Comparison of ENCODE assay signal across 16 cellular contexts in genomic region chr22:39717099-39717498, GRCh38.
"Had no signal": no experiment of that assay in that cellular context is flagged by ENCODE, and none has a peak within 500 bp of the region (broad histone marks: within the 10 kb centered on the region; RNA-seq: fewer than 3 reads in every experiment).

No MANE protein-coding gene starts in this region.

- H3K4me3 Mint-ChIP-seq: activated B cell treated with CpG ODN at 0.5 μM for 24 hours; activated CD8-positive, alpha-beta T cell treated with anti-CD3 and anti-CD28 coated beads for 36 hours; activated naive CD8-positive, alpha-beta T cell treated with anti-CD3 and anti-CD28 coated beads for 36 hours; activated T-cell treated with anti-CD3 and anti-CD28 coated beads, Interleukin-2, amount 50 U/mL, for 72 hours; stimulated activated naive B cell treated with anti-CD40 and anti-IgM and Interleukin-4, amounts not matched to agents 10 μg/mL and 1 μg/mL and 100 μg/mL, for 72 hours; T-helper 2 cell treated with Interferon-gamma antibody and Interleukin-4, amounts not matched to agents 5 μg/mL and 100 μg/mL, for 36 hours had no signal

- H3K9me3 ChIP-seq: body of pancreas, colonic mucosa, esophagus squamous epithelium, pancreas, transverse colon had no signal

- H3K36me3 Mint-ChIP-seq: activated naive CD8-positive, alpha-beta T cell treated with anti-CD3 and anti-CD28 coated beads for 36 hours; stimulated activated naive B cell treated with anti-CD40 and anti-IgM and Interleukin-4, amounts not matched to agents 10 μg/mL and 1 μg/mL and 100 μg/mL, for 72 hours had no signal

- H3K4me1 ChIP-seq: body of pancreas, colonic mucosa, pancreas had no signal

- DNase-seq: activated B cell treated with CpG ODN at 0.5 μM for 24 hours; activated CD4-positive, alpha-beta T cell treated with anti-CD3 and anti-CD28 coated beads for 48 hours; activated CD8-positive, alpha-beta memory T cell treated with anti-CD3 and anti-CD28 coated beads, Interleukin-2, amount 50 U/mL, for 4 hours; activated CD8-positive, alpha-beta T cell treated with anti-CD3 and anti-CD28 coated beads for 36 hours; activated naive CD8-positive, alpha-beta T cell treated with anti-CD3 and anti-CD28 coated beads for 36 hours; activated T-cell treated with anti-CD3 and anti-CD28 coated beads, Interleukin-2, amount 50 U/mL, for 72 hours; body of pancreas; central memory CD4-positive, alpha-beta T cell; colonic mucosa; esophagus squamous epithelium; glutamatergic neuron; stimulated activated CD4-positive, alpha-beta T cell treated with anti-CD3 and anti-CD28 coated beads, Interleukin-4, amount 100 ng/mL, for 1 hour; stimulated activated naive B cell treated with anti-CD40 and anti-IgM and Interleukin-4, amounts not matched to agents 10 μg/mL and 1 μg/mL and 100 μg/mL, for 72 hours; transverse colon had no signal

- H3K9me3 Mint-ChIP-seq: activated B cell treated with CpG ODN at 0.5 μM for 24 hours; activated CD8-positive, alpha-beta T cell treated with anti-CD3 and anti-CD28 coated beads for 36 hours; activated naive CD8-positive, alpha-beta T cell treated with anti-CD3 and anti-CD28 coated beads for 36 hours; activated T-cell treated with anti-CD3 and anti-CD28 coated beads, Interleukin-2, amount 50 U/mL, for 72 hours; stimulated activated naive B cell treated with anti-CD40 and anti-IgM and Interleukin-4, amounts not matched to agents 10 μg/mL and 1 μg/mL and 100 μg/mL, for 72 hours had no signal

- ATAC-seq: activated CD8-positive, alpha-beta T cell treated with anti-CD3 and anti-CD28 coated beads for 36 hours; activated T-cell treated with anti-CD3 and anti-CD28 coated beads, Interleukin-2, amount 50 U/mL, for 72 hours; body of pancreas; pancreas; stimulated activated naive B cell treated with anti-CD40 and anti-IgM and Interleukin-4, amounts not matched to agents 10 μg/mL and 1 μg/mL and 100 μg/mL, for 72 hours had no signal

- H3K27me3 Mint-ChIP-seq: activated CD8-positive, alpha-beta T cell treated with anti-CD3 and anti-CD28 coated beads for 36 hours had no signal

- H3K27ac ChIP-seq: body of pancreas, colonic mucosa, pancreas, transverse colon had no signal

- H3K36me3 ChIP-seq: colonic mucosa, esophagus squamous epithelium, pancreas, transverse colon had no signal

- H3K4me3 ChIP-seq: body of pancreas, colonic mucosa, esophagus squamous epithelium, pancreas, transverse colon had no signal

- H3K27me3 ChIP-seq: body of pancreas, colonic mucosa, pancreas, transverse colon had no signal

- FAIRE-seq: pancreas had no signal

- H3K27ac Mint-ChIP-seq: activated B cell treated with CpG ODN at 0.5 μM for 24 hours; activated CD8-positive, alpha-beta T cell treated with anti-CD3 and anti-CD28 coated beads for 36 hours; activated naive CD8-positive, alpha-beta T cell treated with anti-CD3 and anti-CD28 coated beads for 36 hours; activated T-cell treated with anti-CD3 and anti-CD28 coated beads, Interleukin-2, amount 50 U/mL, for 72 hours; stimulated activated naive B cell treated with anti-CD40 and anti-IgM and Interleukin-4, amounts not matched to agents 10 μg/mL and 1 μg/mL and 100 μg/mL, for 72 hours; T-helper 2 cell treated with Interferon-gamma antibody and Interleukin-4, amounts not matched to agents 5 μg/mL and 100 μg/mL, for 36 hours had no signal
